Comparison of ENCODE assay signal across 8 cellular contexts in the genomic region with DNA sequence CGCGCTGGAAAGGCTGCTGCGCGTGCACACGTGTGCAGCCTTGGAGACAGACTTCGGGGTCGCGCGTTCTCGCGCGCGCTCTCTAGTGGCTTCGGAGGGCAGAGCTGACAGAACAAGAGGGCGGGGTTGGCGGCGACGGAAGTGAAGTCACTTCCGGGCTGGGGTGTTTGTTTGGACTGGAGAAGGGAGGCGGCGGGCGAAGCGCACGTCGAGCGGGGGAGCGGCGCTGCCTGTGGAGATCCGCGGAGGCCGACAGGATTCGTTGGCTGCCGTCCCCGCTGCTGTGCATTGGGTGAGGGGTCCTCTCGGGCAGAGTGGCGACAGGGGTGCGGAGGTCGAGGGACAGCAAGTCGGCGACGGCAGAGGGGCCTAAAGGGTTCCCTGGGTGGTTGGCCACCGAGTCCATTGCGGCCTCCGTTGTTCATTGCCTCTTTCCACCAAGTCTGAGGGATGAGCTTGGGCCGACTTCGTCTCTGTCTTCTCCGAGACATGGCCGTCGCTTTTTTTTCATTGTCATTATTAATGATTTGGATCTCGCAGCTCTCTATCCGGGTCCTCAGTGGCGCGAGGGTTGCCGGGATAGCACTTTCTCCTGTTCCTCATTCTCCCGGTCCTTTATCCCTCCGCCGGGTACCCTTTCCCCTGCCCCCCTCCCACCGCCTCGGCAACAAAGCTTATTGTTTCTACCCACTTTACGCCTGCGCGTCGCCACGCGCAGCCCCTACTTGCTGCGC. TPM values are rescaled to one million over a fixed set of nuclear protein-coding genes. Genes with fewer than 3 reads are reported as not detected.
DNase-seq lines count a peak whose midpoint lies in the region; ATAC-seq, FAIRE-seq and TF ChIP-seq lines count a peak whose summit lies in the region.

TSS of gene PAIP2 (plus strand) at position 166 of the 734 bp plus-strand sequence. CDS start 21,931 bp downstream, outside the sequence.

- peak within 1 kb of the TSS; percentile 97 for H3K4me3 ChIP-seq in OCI-LY3 (ENCODE audit: low read length)
- peak within 1 kb of the TSS; percentile 80 to 98 (median 91) for H3K4me3 ChIP-seq in endothelial cell of umbilical vein (replicated peaks in 1 of 3; ENCODE audit: insufficient read depth in 1 of 3, low read depth in 1 of 3, low read length in 3 of 3)

- peaks cover 50% of the 10 kb centered on the region for H3K79me2 ChIP-seq in OCI-LY3 (ENCODE audit: low read length)
- H3K79me2 ChIP-seq in endothelial cell of umbilical vein (ENCODE audit: control insufficient read depth, insufficient read depth, low read length): peaks cover 44% of the 10 kb centered on the region

- dilution Hi-C loops in endothelial cell of umbilical vein (cut with MboI; ENCODE audit: extremely low pct_ligation_motif_present, low sequenced_read_pairs): no loop called here

- H3K4me2 ChIP-seq in OCI-LY3 (ENCODE audit: low read length): peak within 1 kb of the TSS; percentile 98
- peak within 1 kb of the TSS; percentile 88 for H3K4me2 ChIP-seq in endothelial cell of umbilical vein (ENCODE audit: insufficient read depth, low read length)

- H3K4me1 ChIP-seq in OCI-LY3 (ENCODE audit: low read length): peaks cover 11% of the 10 kb centered on the region
- peaks cover 7% of the 10 kb centered on the region for H3K4me1 ChIP-seq in endothelial cell of umbilical vein (ENCODE audit: control insufficient read depth, extremely low read depth, insufficient read depth, low read length)

- DNase-seq in DMS 273 treated with DMSO at 0.1 percent for 48 hours (lab: John Stamatoyannopoulos, UW): peak; percentile 95
- peak; percentile 72 for DNase-seq in HuH-7.5 (ENCODE audit: low spot score)
- DNase-seq in activated CD8-positive, alpha-beta memory T cell treated with anti-CD3 and anti-CD28 coated beads, Interleukin-2, amount 50 U/mL, for 48 hours: peak; percentile 98
- DNase-seq in endothelial cell of umbilical vein (ENCODE audit: low read depth, low spot score): peak; percentile 98
- DNase-seq in middle frontal gyrus (ENCODE audit: extremely low spot score, low spot score): peak; percentile 93
- DNase-seq in stimulated activated CD8-positive, alpha-beta memory T cell treated with anti-CD3 and anti-CD28 coated beads, Interleukin-2, amount 100 ng/mL, for 48 hours (ENCODE audit: low read depth in 2 of 2): peak; percentile 95 to 98

- peak; percentile 91 for TF ChIP-seq POLR2A in endothelial cell of umbilical vein (IDR thresholded peaks at IDR 0.05; ENCODE audit: low read depth, low read length)

- H3K9me1 ChIP-seq in endothelial cell of umbilical vein (replicated peaks; ENCODE audit: control insufficient read depth, extremely low read depth, insufficient read depth, low read length): no peaks in the 10 kb centered on the region

- CTCF ChIA-PET in endothelial cell of umbilical vein (lab: Charles Lee): interaction anchor here (0.7 to 2.0 kb wide), 11 partner anchors 9 to 762 kb away, joined by 3 to 12 read pairs (median 4); partner anchors contain the start of gene MATR3

- H3K27ac ChIP-seq in OCI-LY3 (ENCODE audit: low read length) (peak within 1 kb of the TSS; percentile 80), endothelial cell of umbilical vein (ENCODE audit: insufficient read depth, low read depth, low read length) (peak within 1 kb of the TSS; percentile 95)

- POLR2A ChIA-PET in endothelial cell of umbilical vein (lab: Charles Lee): interaction anchor here (0.6 to 2.6 kb wide), 10 partner anchors 9 to 766 kb away, joined by 3 to 17 read pairs (median 3); partner anchors contain the start of genes HSPA9, MATR3 and SPATA24

- H4K20me1 ChIP-seq in OCI-LY3 (ENCODE audit: insufficient read depth, low read length) (peaks cover 28% of the 10 kb centered on the region), endothelial cell of umbilical vein (replicated peaks; ENCODE audit: control insufficient read depth, extremely low read depth, insufficient read depth, low read length) (no peaks in the 10 kb centered on the region)

- intact Hi-C loops in endothelial cell of umbilical vein (cut with micrococcal nuclease): loop anchor here (1.0 kb wide), 2 partner anchors 49 to 51 kb away; partner anchors contain the start of gene MATR3

- ATAC-seq in GM21515 (IDR thresholded peaks at IDR 0.05; ENCODE audit: unreplicated experiment): peak; percentile 92

- H2AFZ ChIP-seq in OCI-LY3 (ENCODE audit: low read depth, low read length): peak within 1 kb of the TSS; percentile 46; the same call in 1 of the 2 replicates
- H2AFZ ChIP-seq in endothelial cell of umbilical vein (ENCODE audit: low read depth, low read length): peak within 1 kb of the TSS; percentile 52

- TF ChIP-seq CTCF in OCI-LY3 (IDR thresholded peaks at IDR 0.05; ENCODE audit: low read depth, low read length) (peak; percentile 50), endothelial cell of umbilical vein (IDR thresholded peaks at IDR 0.05; ENCODE audit: extremely low read depth in 1 of 2, insufficient read depth in 1 of 2, low read depth in 1 of 2, low read length in 2 of 2) (peak; percentile 77 to 86)

- peak; percentile 93 for FAIRE-seq in endothelial cell of umbilical vein (lab: Jason Lieb, UNC)

- BruUV-seq in endothelial cell of umbilical vein (replicated peaks; lab: Mats Ljungman, UMichigan): TSS peak; percentile 91

- H3K36me3 ChIP-seq in OCI-LY3 (replicated peaks; ENCODE audit: low read depth, low read length) (peaks cover 9% of the 10 kb centered on the region), endothelial cell of umbilical vein (ENCODE audit: control insufficient read depth in 2 of 2, extremely low read depth in 1 of 2, insufficient read depth in 2 of 2, low read length in 2 of 2) (no peaks in the 10 kb centered on the region)

- H3K9ac ChIP-seq in OCI-LY3 (ENCODE audit: low read length) (peak within 1 kb of the TSS; percentile 79), endothelial cell of umbilical vein (replicated peaks; ENCODE audit: extremely low read depth, insufficient read depth, low read length) (peak within 1 kb of the TSS; percentile 98)

- H3K27me3 ChIP-seq in OCI-LY3 (ENCODE audit: low read depth, low read length) (no peaks in the 10 kb centered on the region), endothelial cell of umbilical vein (ENCODE audit: control insufficient read depth in 2 of 2, insufficient read depth in 2 of 2, low read length in 2 of 2) (no peaks in the 10 kb centered on the region)

- H3K9me3 ChIP-seq in OCI-LY3 (ENCODE audit: insufficient read depth, low read length): no peaks in the 10 kb centered on the region
- no peaks in the 10 kb centered on the region for H3K9me3 ChIP-seq in endothelial cell of umbilical vein (replicated peaks; ENCODE audit: control insufficient read depth, insufficient read depth, low read length)

TF ChIP-seq in endothelial cell of umbilical vein, 7 proteins besides CTCF, POLR2A, EP300 and RAD21:
- peak; percentile 95 for TF ChIP-seq POLR2AphosphoS5 (IDR thresholded peaks at IDR 0.05; ENCODE audit: insufficient read depth, low read depth, low read length)
- TF ChIP-seq, protein P1, sequence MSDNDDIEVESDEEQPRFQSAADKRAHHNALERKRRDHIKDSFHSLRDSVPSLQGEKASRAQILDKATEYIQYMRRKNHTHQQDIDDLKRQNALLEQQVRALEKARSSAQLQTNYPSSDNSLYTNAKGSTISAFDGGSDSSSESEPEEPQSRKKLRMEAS (IDR thresholded peaks at IDR 0.05; ENCODE audit: insufficient read depth, insufficient read length): peak; percentile 90
- TF ChIP-seq GATA2 (IDR thresholded peaks at IDR 0.05; ENCODE audit: insufficient read depth, insufficient read length, low read depth, low read length): no peak
- peak; percentile 16 for TF ChIP-seq FOS (IDR thresholded peaks at IDR 0.05; ENCODE audit: borderline replicate concordance, insufficient read depth, low read length)

RNA-seq across cellular contexts. Expression of gene PAIP2, which starts in this region (rescaled TPM):
- total RNA-seq in endothelial cell of umbilical vein: 75.2 and 80.4 TPM in 2 replicates
- polyA plus RNA-seq in endothelial cell of umbilical vein: 39.1 and 52.1 TPM in 2 replicates
- polyA plus RNA-seq in endothelial cell of umbilical vein (2011; cell fraction: cytosol; rRNA removed): 78.7 and 79.3 TPM in 2 replicates
- polyA plus RNA-seq in endothelial cell of umbilical vein (2011; cell fraction: nucleus; rRNA removed): 41.8 and 51.5 TPM in 2 replicates
- polyA plus RNA-seq in endothelial cell of umbilical vein (2012): 61.5 and 92.1 TPM in 2 replicates
- 34.6 and 41.8 TPM in 2 replicates for polyA minus RNA-seq in endothelial cell of umbilical vein
- polyA minus RNA-seq in endothelial cell of umbilical vein (2011; cell fraction: cytosol; rRNA and poly(A)+ RNA removed): 89.3 TPM
- polyA minus RNA-seq in endothelial cell of umbilical vein (2011; cell fraction: nucleus; rRNA and poly(A)+ RNA removed): 47.2 and 49.0 TPM in 2 replicates

Comparison
In these comparisons a context has a peak if more than half of its experiments do, and no peak if none do; other contexts are left out.
1. Peak in every context shown above with its lines: DNase-seq, ATAC-seq, H3K4me3 ChIP-seq and H3K27ac ChIP-seq.